In the genomic region with DNA sequence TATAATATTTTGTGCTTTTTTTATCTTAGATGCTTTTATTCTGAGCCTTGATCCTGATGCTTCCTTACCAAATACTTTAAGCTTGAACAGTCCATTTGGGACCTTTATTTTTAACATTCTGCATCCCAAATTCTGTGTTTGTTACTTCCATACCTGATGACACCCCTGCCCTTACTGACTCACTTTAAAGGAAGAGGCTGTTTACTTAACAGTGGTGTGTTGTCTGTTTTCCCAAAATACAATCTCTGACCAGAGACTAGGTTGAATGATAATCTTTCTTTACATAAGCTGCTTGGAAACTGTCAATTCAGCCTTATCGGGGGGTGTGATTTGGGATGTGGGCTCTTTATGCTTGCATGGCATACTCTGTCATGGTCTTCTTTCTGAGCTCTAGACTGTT, we compare ENCODE assay signal across 33 cellular contexts.
"Had no signal": no experiment of that assay in that cellular context is flagged by ENCODE, and none has a peak within 500 bp of the region (broad histone marks: within the 10 kb centered on the region; RNA-seq: fewer than 3 reads in every experiment).

No MANE protein-coding gene starts in this region.

- H3K4me3 ChIP-seq: adrenal gland, body of pancreas, esophagus squamous epithelium, gastroesophageal sphincter had no signal

- DNase-seq: activated B cell treated with CpG ODN at 0.5 μM for 24 hours; activated CD4-positive, alpha-beta T cell treated with anti-CD3 and anti-CD28 coated beads for 48 hours; activated CD4-positive, alpha-beta T cell treated with anti-CD3 and anti-CD28 coated beads, Interleukin-2, amount 50 U/mL, for 1 hour; activated CD4-positive, alpha-beta T cell treated with anti-CD3 and anti-CD28 coated beads, Interleukin-2, amount 50 U/mL, for 48 hours; activated CD8-positive, alpha-beta memory T cell treated with anti-CD3 and anti-CD28 coated beads, Interleukin-2, amount 10 ng/mL, durations not matched to agents 7 days and 5 days; activated CD8-positive, alpha-beta memory T cell treated with anti-CD3 and anti-CD28 coated beads, Interleukin-2, amount 50 U/mL, for 4 hours; activated CD8-positive, alpha-beta T cell treated with anti-CD3 and anti-CD28 coated beads for 36 hours; activated effector memory CD4-positive, alpha-beta T cell treated with anti-CD3 and anti-CD28 coated beads, Interleukin-2, amount 50 U/mL, for 16 hours; activated naive CD4-positive, alpha-beta T cell treated with anti-CD3 and anti-CD28 coated beads for 36 hours; activated naive CD8-positive, alpha-beta T cell treated with anti-CD3 and anti-CD28 coated beads for 36 hours; activated naive CD8-positive, alpha-beta T cell treated with anti-CD3 and anti-CD28 coated beads, Interleukin-2, amount 50 U/mL, for 24 hours; activated T-cell treated with anti-CD3 and anti-CD28 coated beads, Interleukin-2, amount 50 U/mL, for 1 hour; activated T-cell treated with anti-CD3 and anti-CD28 coated beads, Interleukin-2, amount 50 U/mL, for 48 hours; adrenal gland; amygdala; aorta; caudate nucleus; cortex of kidney; dermis blood vessel endothelial cell; effector CD4-positive, alpha-beta T cell; effector memory CD8-positive, alpha-beta T cell; esophagus squamous epithelium; foreskin melanocyte; head of caudate nucleus; T-cell; T1000; WERI-Rb-1 had no signal

- H3K27me3 ChIP-seq: adrenal gland, body of pancreas, esophagus squamous epithelium, gastroesophageal sphincter had no signal

- FAIRE-seq: colon, endometrium, endothelial cell of umbilical vein had no signal

- H3K36me3 ChIP-seq: adrenal gland, esophagus squamous epithelium, gastroesophageal sphincter, WERI-Rb-1 had no signal

- ATAC-seq: effector memory CD8-positive, alpha-beta T cell; gastroesophageal sphincter; T-cell had no signal

- H3K27ac ChIP-seq: adrenal gland, epithelial cell of prostate, esophagus squamous epithelium, gastroesophageal sphincter, WERI-Rb-1 had no signal

- H3K4me1 ChIP-seq: adrenal gland, esophagus squamous epithelium had no signal

- H3K9me3 ChIP-seq: adrenal gland, body of pancreas, esophagus squamous epithelium, gastroesophageal sphincter had no signal
